Comparison of ENCODE assay signal across 1 cellular context in the genomic region with DNA sequence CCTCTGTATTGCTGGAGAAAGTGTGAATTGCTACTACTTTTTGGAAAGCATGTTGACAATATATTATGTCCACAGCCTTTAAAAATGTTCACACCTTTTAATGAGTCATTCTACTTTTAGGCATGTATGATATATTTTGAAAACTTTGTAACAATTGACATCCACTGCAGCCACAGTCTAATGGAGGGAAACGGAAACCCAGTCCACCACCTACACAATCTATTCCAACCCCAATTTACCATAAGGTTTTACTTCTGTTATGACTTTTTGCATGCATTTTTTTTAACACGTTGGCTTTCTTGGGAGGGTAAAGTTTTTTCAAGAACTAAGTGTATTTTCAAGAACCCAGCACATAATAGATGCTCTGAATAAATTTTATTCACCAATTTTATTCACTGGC.
TF ChIP-seq lines count a peak whose summit lies in the region.

No MANE protein-coding gene starts in this region.

TF ChIP-seq in GM12878, 131 proteins besides CTCF, POLR2A, EP300 and RAD21 (continues in another document):
- TF ChIP-seq, protein P1, sequence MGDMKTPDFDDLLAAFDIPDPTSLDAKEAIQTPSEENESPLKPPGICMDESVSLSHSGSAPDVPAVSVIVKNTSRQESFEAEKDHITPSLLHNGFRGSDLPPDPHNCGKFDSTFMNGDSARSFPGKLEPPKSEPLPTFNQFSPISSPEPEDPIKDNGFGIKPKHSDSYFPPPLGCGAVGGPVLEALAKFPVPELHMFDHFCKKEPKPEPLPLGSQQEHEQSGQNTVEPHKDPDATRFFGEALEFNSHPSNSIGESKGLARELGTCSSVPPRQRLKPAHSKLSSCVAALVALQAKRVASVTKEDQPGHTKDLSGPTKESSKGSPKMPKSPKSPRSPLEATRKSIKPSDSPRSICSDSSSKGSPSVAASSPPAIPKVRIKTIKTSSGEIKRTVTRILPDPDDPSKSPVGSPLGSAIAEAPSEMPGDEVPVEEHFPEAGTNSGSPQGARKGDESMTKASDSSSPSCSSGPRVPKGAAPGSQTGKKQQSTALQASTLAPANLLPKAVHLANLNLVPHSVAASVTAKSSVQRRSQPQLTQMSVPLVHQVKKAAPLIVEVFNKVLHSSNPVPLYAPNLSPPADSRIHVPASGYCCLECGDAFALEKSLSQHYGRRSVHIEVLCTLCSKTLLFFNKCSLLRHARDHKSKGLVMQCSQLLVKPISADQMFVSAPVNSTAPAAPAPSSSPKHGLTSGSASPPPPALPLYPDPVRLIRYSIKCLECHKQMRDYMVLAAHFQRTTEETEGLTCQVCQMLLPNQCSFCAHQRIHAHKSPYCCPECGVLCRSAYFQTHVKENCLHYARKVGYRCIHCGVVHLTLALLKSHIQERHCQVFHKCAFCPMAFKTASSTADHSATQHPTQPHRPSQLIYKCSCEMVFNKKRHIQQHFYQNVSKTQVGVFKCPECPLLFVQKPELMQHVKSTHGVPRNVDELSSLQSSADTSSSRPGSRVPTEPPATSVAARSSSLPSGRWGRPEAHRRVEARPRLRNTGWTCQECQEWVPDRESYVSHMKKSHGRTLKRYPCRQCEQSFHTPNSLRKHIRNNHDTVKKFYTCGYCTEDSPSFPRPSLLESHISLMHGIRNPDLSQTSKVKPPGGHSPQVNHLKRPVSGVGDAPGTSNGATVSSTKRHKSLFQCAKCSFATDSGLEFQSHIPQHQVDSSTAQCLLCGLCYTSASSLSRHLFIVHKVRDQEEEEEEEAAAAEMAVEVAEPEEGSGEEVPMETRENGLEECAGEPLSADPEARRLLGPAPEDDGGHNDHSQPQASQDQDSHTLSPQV (IDR thresholded peaks at IDR 0.05) = no peak
- no peak for TF ChIP-seq LARP7 (IDR thresholded peaks at IDR 0.05)
- TF ChIP-seq IKZF2 (IDR thresholded peaks at IDR 0.05) = peak; percentile 96 to 97
- peak; percentile 96 for TF ChIP-seq ZBED1 (IDR thresholded peaks at IDR 0.05; ENCODE audit: borderline replicate concordance)
- TF ChIP-seq NRF1 (conservative IDR thresholded peaks at IDR 0.05; ENCODE audit: low read depth, low read length) = no peak
- no peak for TF ChIP-seq ESRRA (IDR thresholded peaks at IDR 0.05; ENCODE audit: low read length)
- peak; percentile 96 for TF ChIP-seq MEF2A (IDR thresholded peaks at IDR 0.05; ENCODE audit: insufficient read depth, low read depth, low read length)
- TF ChIP-seq, protein P2, sequence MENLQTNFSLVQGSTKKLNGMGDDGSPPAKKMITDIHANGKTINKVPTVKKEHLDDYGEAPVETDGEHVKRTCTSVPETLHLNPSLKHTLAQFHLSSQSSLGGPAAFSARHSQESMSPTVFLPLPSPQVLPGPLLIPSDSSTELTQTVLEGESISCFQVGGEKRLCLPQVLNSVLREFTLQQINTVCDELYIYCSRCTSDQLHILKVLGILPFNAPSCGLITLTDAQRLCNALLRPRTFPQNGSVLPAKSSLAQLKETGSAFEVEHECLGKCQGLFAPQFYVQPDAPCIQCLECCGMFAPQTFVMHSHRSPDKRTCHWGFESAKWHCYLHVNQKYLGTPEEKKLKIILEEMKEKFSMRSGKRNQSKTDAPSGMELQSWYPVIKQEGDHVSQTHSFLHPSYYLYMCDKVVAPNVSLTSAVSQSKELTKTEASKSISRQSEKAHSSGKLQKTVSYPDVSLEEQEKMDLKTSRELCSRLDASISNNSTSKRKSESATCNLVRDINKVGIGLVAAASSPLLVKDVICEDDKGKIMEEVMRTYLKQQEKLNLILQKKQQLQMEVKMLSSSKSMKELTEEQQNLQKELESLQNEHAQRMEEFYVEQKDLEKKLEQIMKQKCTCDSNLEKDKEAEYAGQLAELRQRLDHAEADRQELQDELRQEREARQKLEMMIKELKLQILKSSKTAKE (IDR thresholded peaks at IDR 0.05; ENCODE audit: low read depth, poor library complexity, severe bottlenecking) = peak; percentile 94
- TF ChIP-seq, protein P3, sequence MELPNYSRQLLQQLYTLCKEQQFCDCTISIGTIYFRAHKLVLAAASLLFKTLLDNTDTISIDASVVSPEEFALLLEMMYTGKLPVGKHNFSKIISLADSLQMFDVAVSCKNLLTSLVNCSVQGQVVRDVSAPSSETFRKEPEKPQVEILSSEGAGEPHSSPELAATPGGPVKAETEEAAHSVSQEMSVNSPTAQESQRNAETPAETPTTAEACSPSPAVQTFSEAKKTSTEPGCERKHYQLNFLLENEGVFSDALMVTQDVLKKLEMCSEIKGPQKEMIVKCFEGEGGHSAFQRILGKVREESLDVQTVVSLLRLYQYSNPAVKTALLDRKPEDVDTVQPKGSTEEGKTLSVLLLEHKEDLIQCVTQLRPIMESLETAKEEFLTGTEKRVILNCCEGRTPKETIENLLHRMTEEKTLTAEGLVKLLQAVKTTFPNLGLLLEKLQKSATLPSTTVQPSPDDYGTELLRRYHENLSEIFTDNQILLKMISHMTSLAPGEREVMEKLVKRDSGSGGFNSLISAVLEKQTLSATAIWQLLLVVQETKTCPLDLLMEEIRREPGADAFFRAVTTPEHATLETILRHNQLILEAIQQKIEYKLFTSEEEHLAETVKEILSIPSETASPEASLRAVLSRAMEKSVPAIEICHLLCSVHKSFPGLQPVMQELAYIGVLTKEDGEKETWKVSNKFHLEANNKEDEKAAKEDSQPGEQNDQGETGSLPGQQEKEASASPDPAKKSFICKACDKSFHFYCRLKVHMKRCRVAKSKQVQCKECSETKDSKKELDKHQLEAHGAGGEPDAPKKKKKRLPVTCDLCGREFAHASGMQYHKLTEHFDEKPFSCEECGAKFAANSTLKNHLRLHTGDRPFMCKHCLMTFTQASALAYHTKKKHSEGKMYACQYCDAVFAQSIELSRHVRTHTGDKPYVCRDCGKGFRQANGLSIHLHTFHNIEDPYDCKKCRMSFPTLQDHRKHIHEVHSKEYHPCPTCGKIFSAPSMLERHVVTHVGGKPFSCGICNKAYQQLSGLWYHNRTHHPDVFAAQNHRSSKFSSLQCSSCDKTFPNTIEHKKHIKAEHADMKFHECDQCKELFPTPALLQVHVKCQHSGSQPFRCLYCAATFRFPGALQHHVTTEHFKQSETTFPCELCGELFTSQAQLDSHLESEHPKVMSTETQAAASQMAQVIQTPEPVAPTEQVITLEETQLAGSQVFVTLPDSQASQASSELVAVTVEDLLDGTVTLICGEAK (IDR thresholded peaks at IDR 0.05; ENCODE audit: borderline replicate concordance) = no peak; the same call in 1 of the 2 replicates
- TF ChIP-seq RFX5 (IDR thresholded peaks at IDR 0.05; ENCODE audit: low read depth, low read length) = no peak
- TF ChIP-seq YY1 (IDR thresholded peaks at IDR 0.05; ENCODE audit: low read depth, low read length) = no peak
- TF ChIP-seq MYB (IDR thresholded peaks at IDR 0.05; ENCODE audit: borderline replicate concordance, low read depth, low read length) = no peak
- no peak for TF ChIP-seq NFYA (IDR thresholded peaks at IDR 0.05; ENCODE audit: borderline replicate concordance, low read depth, low read length)
- TF ChIP-seq TBL1XR1 (IDR thresholded peaks at IDR 0.05; ENCODE audit: low read depth, low read length) = peak; percentile 97
- TF ChIP-seq, protein P4, sequence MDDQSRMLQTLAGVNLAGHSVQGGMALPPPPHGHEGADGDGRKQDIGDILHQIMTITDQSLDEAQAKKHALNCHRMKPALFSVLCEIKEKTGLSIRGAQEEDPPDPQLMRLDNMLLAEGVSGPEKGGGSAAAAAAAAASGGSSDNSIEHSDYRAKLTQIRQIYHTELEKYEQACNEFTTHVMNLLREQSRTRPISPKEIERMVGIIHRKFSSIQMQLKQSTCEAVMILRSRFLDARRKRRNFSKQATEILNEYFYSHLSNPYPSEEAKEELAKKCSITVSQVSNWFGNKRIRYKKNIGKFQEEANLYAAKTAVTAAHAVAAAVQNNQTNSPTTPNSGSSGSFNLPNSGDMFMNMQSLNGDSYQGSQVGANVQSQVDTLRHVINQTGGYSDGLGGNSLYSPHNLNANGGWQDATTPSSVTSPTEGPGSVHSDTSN (IDR thresholded peaks at IDR 0.05; ENCODE audit: insufficient replicate concordance, low read depth, low read length) = no peak
- TF ChIP-seq DPF2 (IDR thresholded peaks at IDR 0.05) = peak; percentile 96
- TF ChIP-seq RAD51 (IDR thresholded peaks at IDR 0.05) = peak; percentile 53; the same call in 1 of the 2 replicates
- no peak for TF ChIP-seq POLR2AphosphoS5 (IDR thresholded peaks at IDR 0.05; ENCODE audit: low read length)
- TF ChIP-seq, protein P5, sequence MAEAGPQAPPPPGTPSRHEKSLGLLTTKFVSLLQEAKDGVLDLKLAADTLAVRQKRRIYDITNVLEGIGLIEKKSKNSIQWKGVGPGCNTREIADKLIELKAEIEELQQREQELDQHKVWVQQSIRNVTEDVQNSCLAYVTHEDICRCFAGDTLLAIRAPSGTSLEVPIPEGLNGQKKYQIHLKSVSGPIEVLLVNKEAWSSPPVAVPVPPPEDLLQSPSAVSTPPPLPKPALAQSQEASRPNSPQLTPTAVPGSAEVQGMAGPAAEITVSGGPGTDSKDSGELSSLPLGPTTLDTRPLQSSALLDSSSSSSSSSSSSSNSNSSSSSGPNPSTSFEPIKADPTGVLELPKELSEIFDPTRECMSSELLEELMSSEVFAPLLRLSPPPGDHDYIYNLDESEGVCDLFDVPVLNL (IDR thresholded peaks at IDR 0.05; ENCODE audit: low read depth, low read length) = no peak
- TF ChIP-seq FOXK2 (IDR thresholded peaks at IDR 0.05) = no peak; the same call in 1 of the 2 replicates
- TF ChIP-seq, protein P6, sequence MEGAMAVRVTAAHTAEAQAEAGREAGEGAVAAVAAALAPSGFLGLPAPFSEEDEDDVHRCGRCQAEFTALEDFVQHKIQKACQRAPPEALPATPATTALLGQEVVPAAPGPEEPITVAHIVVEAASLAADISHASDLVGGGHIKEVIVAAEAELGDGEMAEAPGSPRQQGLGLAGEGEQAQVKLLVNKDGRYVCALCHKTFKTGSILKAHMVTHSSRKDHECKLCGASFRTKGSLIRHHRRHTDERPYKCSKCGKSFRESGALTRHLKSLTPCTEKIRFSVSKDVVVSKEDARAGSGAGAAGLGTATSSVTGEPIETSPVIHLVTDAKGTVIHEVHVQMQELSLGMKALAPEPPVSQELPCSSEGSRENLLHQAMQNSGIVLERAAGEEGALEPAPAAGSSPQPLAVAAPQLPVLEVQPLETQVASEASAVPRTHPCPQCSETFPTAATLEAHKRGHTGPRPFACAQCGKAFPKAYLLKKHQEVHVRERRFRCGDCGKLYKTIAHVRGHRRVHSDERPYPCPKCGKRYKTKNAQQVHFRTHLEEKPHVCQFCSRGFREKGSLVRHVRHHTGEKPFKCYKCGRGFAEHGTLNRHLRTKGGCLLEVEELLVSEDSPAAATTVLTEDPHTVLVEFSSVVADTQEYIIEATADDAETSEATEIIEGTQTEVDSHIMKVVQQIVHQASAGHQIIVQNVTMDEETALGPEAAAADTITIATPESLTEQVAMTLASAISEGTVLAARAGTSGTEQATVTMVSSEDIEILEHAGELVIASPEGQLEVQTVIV (IDR thresholded peaks at IDR 0.05; ENCODE audit: borderline replicate concordance, partially characterized antibody) = no peak
- TF ChIP-seq RBBP5 (conservative IDR thresholded peaks at IDR 0.05) = no peak
- no peak for TF ChIP-seq ZZZ3 (IDR thresholded peaks at IDR 0.05; ENCODE audit: control insufficient read depth, insufficient read length, low read depth)
- TF ChIP-seq, protein P7, sequence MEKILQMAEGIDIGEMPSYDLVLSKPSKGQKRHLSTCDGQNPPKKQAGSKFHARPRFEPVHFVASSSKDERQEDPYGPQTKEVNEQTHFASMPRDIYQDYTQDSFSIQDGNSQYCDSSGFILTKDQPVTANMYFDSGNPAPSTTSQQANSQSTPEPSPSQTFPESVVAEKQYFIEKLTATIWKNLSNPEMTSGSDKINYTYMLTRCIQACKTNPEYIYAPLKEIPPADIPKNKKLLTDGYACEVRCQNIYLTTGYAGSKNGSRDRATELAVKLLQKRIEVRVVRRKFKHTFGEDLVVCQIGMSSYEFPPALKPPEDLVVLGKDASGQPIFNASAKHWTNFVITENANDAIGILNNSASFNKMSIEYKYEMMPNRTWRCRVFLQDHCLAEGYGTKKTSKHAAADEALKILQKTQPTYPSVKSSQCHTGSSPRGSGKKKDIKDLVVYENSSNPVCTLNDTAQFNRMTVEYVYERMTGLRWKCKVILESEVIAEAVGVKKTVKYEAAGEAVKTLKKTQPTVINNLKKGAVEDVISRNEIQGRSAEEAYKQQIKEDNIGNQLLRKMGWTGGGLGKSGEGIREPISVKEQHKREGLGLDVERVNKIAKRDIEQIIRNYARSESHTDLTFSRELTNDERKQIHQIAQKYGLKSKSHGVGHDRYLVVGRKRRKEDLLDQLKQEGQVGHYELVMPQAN (conservative IDR thresholded peaks at IDR 0.05) = no peak; the same call in 1 of the 2 replicates
- no peak for TF ChIP-seq HCFC1 (IDR thresholded peaks at IDR 0.05; ENCODE audit: low read length)
- TF ChIP-seq RUNX3 (IDR thresholded peaks at IDR 0.05; ENCODE audit: low read length) = peak; percentile 99
- no peak for TF ChIP-seq KDM1A (IDR thresholded peaks at IDR 0.05; ENCODE audit: borderline replicate concordance)
- TF ChIP-seq POLR2AphosphoS2 (IDR thresholded peaks at IDR 0.05; ENCODE audit: low read depth, low read length) = no peak
- TF ChIP-seq, protein P8, sequence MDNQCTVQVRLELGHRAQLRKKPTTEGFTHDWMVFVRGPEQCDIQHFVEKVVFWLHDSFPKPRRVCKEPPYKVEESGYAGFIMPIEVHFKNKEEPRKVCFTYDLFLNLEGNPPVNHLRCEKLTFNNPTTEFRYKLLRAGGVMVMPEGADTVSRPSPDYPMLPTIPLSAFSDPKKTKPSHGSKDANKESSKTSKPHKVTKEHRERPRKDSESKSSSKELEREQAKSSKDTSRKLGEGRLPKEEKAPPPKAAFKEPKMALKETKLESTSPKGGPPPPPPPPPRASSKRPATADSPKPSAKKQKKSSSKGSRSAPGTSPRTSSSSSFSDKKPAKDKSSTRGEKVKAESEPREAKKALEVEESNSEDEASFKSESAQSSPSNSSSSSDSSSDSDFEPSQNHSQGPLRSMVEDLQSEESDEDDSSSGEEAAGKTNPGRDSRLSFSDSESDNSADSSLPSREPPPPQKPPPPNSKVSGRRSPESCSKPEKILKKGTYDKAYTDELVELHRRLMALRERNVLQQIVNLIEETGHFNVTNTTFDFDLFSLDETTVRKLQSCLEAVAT (IDR thresholded peaks at IDR 0.05) = peak; percentile 73; the same call in 1 of the 2 replicates
- no peak; the same call in 1 of the 2 replicates for TF ChIP-seq BACH1 (IDR thresholded peaks at IDR 0.05; ENCODE audit: borderline replicate concordance)
- no peak for TF ChIP-seq RELA (IDR thresholded peaks at IDR 0.05; ENCODE audit: borderline replicate concordance, partially characterized antibody)
- no peak for TF ChIP-seq NR2C1 (IDR thresholded peaks at IDR 0.05)
- TF ChIP-seq RCOR1 (conservative IDR thresholded peaks at IDR 0.05; ENCODE audit: low read depth, low read length) = peak; percentile 94
- TF ChIP-seq YBX1 (IDR thresholded peaks at IDR 0.05) = no peak
- TF ChIP-seq WRNIP1 (IDR thresholded peaks at IDR 0.05; ENCODE audit: borderline replicate concordance, low read depth, low read length) = no peak
- peak; percentile 97 for TF ChIP-seq ZNF384 (IDR thresholded peaks at IDR 0.05; ENCODE audit: borderline replicate concordance, low read depth, low read length)
- TF ChIP-seq, protein P9, sequence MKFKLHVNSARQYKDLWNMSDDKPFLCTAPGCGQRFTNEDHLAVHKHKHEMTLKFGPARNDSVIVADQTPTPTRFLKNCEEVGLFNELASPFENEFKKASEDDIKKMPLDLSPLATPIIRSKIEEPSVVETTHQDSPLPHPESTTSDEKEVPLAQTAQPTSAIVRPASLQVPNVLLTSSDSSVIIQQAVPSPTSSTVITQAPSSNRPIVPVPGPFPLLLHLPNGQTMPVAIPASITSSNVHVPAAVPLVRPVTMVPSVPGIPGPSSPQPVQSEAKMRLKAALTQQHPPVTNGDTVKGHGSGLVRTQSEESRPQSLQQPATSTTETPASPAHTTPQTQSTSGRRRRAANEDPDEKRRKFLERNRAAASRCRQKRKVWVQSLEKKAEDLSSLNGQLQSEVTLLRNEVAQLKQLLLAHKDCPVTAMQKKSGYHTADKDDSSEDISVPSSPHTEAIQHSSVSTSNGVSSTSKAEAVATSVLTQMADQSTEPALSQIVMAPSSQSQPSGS (IDR thresholded peaks at IDR 0.05; ENCODE audit: low read length) = peak; percentile 97
